In genomic region chr19:2136796-2137195, GRCh38 we compare ENCODE assay signal across 27 cellular contexts.
"Had no signal": no experiment of that assay in that cellular context is flagged by ENCODE, and none has a peak within 500 bp of the region (broad histone marks: within the 10 kb centered on the region; RNA-seq: fewer than 3 reads in every experiment).

No MANE protein-coding gene starts in this region.

- H3K27ac Mint-ChIP-seq: activated naive CD8-positive, alpha-beta T cell; nephron; progenitor cell of endocrine pancreas; stimulated activated effector memory CD8-positive, alpha-beta T cell treated with anti-CD3 and anti-CD28 coated beads, Interleukin-12 subunit alpha, Interleukin-12 subunit beta, amount 100 ng/mL, for 72 hours; stimulated activated naive CD8-positive, alpha-beta T cell treated with anti-CD3 and anti-CD28 coated beads, Interleukin-15, Interleukin-2, amounts not matched to agents 100 ng/mL and 50 ng/mL, for 24 hours; T-helper 2 cell treated with Interferon-gamma antibody and Interleukin-4, amounts not matched to agents 5 μg/mL and 100 μg/mL, for 36 hours had no signal

- H3K4me1 ChIP-seq: sigmoid colon, upper lobe of left lung, vagina had no signal

- H3K4me3 Mint-ChIP-seq: activated naive CD8-positive, alpha-beta T cell; nephron; stimulated activated effector memory CD8-positive, alpha-beta T cell treated with anti-CD3 and anti-CD28 coated beads, Interleukin-12 subunit alpha, Interleukin-12 subunit beta, amount 100 ng/mL, for 72 hours; stimulated activated naive CD8-positive, alpha-beta T cell treated with anti-CD3 and anti-CD28 coated beads, Interleukin-15, Interleukin-2, amounts not matched to agents 100 ng/mL and 50 ng/mL, for 24 hours; T-helper 2 cell treated with Interferon-gamma antibody and Interleukin-4, amounts not matched to agents 5 μg/mL and 100 μg/mL, for 36 hours had no signal

- H3K9me3 ChIP-seq: body of pancreas, neutrophil, ovary, sigmoid colon, thoracic aorta, upper lobe of left lung, vagina had no signal

- H3K27ac ChIP-seq: body of pancreas, epithelial cell of prostate, neutrophil, ovary, sigmoid colon, thoracic aorta, upper lobe of left lung, vagina had no signal

- H3K4me1 Mint-ChIP-seq: stimulated activated effector memory CD8-positive, alpha-beta T cell treated with anti-CD3 and anti-CD28 coated beads, Interleukin-12 subunit alpha, Interleukin-12 subunit beta, amount 100 ng/mL, for 72 hours had no signal

- H3K27me3 ChIP-seq: body of pancreas, neutrophil, ovary, sigmoid colon, upper lobe of left lung, vagina had no signal

- H3K4me3 ChIP-seq: body of pancreas, ovary, sigmoid colon, thoracic aorta, upper lobe of left lung, vagina had no signal

- DNase-seq: activated CD4-positive, alpha-beta T cell treated with anti-CD3 and anti-CD28 coated beads for 4 hours; activated CD4-positive, alpha-beta T cell treated with anti-CD3 and anti-CD28 coated beads, Interleukin-2, amount 50 U/mL, for 48 hours; activated CD4-positive, CD25-positive, alpha-beta regulatory T cell; activated CD8-positive, alpha-beta memory T cell treated with anti-CD3 and anti-CD28 coated beads for 24 hours; activated effector memory CD4-positive, alpha-beta T cell treated with Interleukin-2 at 50 U/mL for 16 hours; activated naive CD4-positive, alpha-beta T cell treated with Interleukin-2 at 50 U/mL for 16 hours; aorta; body of pancreas; dermis blood vessel endothelial cell; effector CD4-positive, alpha-beta T cell; left cardiac atrium; left ventricle myocardium superior; ovary; sigmoid colon; small intestine; stimulated activated CD4-positive, alpha-beta T cell treated with anti-CD3 and anti-CD28 coated beads, Interleukin-4, amount 100 ng/mL, for 24 hours had no signal

- H3K27me3 Mint-ChIP-seq: activated naive CD8-positive, alpha-beta T cell; progenitor cell of endocrine pancreas; stimulated activated naive CD8-positive, alpha-beta T cell treated with anti-CD3 and anti-CD28 coated beads, Interleukin-15, Interleukin-2, amounts not matched to agents 100 ng/mL and 50 ng/mL, for 24 hours had no signal

- H3K9me3 Mint-ChIP-seq: nephron; stimulated activated effector memory CD8-positive, alpha-beta T cell treated with anti-CD3 and anti-CD28 coated beads, Interleukin-12 subunit alpha, Interleukin-12 subunit beta, amount 100 ng/mL, for 72 hours; stimulated activated naive CD8-positive, alpha-beta T cell treated with anti-CD3 and anti-CD28 coated beads, Interleukin-15, Interleukin-2, amounts not matched to agents 100 ng/mL and 50 ng/mL, for 24 hours; T-helper 2 cell treated with Interferon-gamma antibody and Interleukin-4, amounts not matched to agents 5 μg/mL and 100 μg/mL, for 36 hours had no signal

- H3K36me3 ChIP-seq: ovary had no signal
